ENCODE assay signal across 29 cellular contexts in genomic region chr3:121424549-121424948, GRCh38.
"Had no signal": no experiment of that assay in that cellular context is flagged by ENCODE, and none has a peak within 500 bp of the region (broad histone marks: within the 10 kb centered on the region; RNA-seq: fewer than 3 reads in every experiment).

No MANE protein-coding gene starts in this region.

- H3K4me3 ChIP-seq: colonic mucosa, coronary artery, dorsolateral prefrontal cortex, esophagus muscularis mucosa, esophagus squamous epithelium, gastrocnemius medialis, gastroesophageal sphincter, heart left ventricle, heart right ventricle, hepatocyte had no signal

- H3K4me1 ChIP-seq: colonic mucosa, esophagus muscularis mucosa, esophagus squamous epithelium, foreskin keratinocyte, gastrocnemius medialis, gastroesophageal sphincter, heart left ventricle, heart right ventricle had no signal

- H3K27ac ChIP-seq: colonic mucosa, coronary artery, dorsolateral prefrontal cortex, epithelial cell of prostate, esophagus muscularis mucosa, esophagus squamous epithelium, foreskin keratinocyte, gastrocnemius medialis, gastroesophageal sphincter, heart left ventricle, heart right ventricle, hepatocyte had no signal

- H3K79me2 ChIP-seq: hepatocyte had no signal

- FAIRE-seq: colon, endometrium, endothelial cell of umbilical vein, frontal cortex had no signal

- H2AFZ ChIP-seq: hepatocyte had no signal

- DNase-seq: colonic mucosa; cortex of kidney; dermis blood vessel endothelial cell; dorsolateral prefrontal cortex; effector CD4-positive, alpha-beta T cell; effector CD8-positive, alpha-beta T cell; effector memory CD4-positive, alpha-beta T cell; effector memory CD8-positive, alpha-beta T cell; endodermal cell; erythroblast; esophagus squamous epithelium; foreskin fibroblast; foreskin keratinocyte; foreskin melanocyte; gastrocnemius medialis; glutamatergic neuron; head of caudate nucleus; heart left ventricle; heart right ventricle had no signal

- ATAC-seq: effector memory CD8-positive, alpha-beta T cell; esophagus mucosa; foreskin keratinocyte; gastrocnemius medialis; gastroesophageal sphincter; heart left ventricle; heart right ventricle had no signal

- H3K9me3 ChIP-seq: colonic mucosa, esophagus muscularis mucosa, esophagus squamous epithelium, gastrocnemius medialis, gastroesophageal sphincter, heart left ventricle, heart right ventricle had no signal

- H3K36me3 ChIP-seq: colonic mucosa, esophagus muscularis mucosa, esophagus squamous epithelium, gastrocnemius medialis, gastroesophageal sphincter, heart left ventricle, heart right ventricle had no signal

- H3K27me3 ChIP-seq: colonic mucosa, dorsolateral prefrontal cortex, esophagus muscularis mucosa, esophagus squamous epithelium, foreskin keratinocyte, gastrocnemius medialis, gastroesophageal sphincter, heart left ventricle, heart right ventricle, hepatocyte had no signal

- H3K4me2 ChIP-seq: hepatocyte had no signal
